8 cellular contexts compared by ENCODE assay signal in genomic region chr1:153967109-153967999, GRCh38. TPM values are rescaled to one million over a fixed set of nuclear protein-coding genes. Genes with fewer than 3 reads are reported as not detected.
DNase-seq lines count a peak whose midpoint lies in the region; ATAC-seq, FAIRE-seq and TF ChIP-seq lines count a peak whose summit lies in the region.

Gene CREB3L4 (plus strand): TSS chr1:153967902. CDS start chr1:153968526, 624 bp downstream.

- TF ChIP-seq CTCF in AG09309 (IDR thresholded peaks at IDR 0.05; ENCODE audit: control insufficient read depth, insufficient read depth, low read depth, low read length, missing control alignments) (peak; percentile 42), VCaP (conservative IDR thresholded peaks at IDR 0.05) (peak; percentile 54), bronchial epithelial cell (IDR thresholded peaks at IDR 0.05; ENCODE audit: insufficient read depth, low read length, severe bottlenecking) (peak; percentile 42), smooth muscle cell (IDR thresholded peaks at IDR 0.05; ENCODE audit: borderline replicate concordance, insufficient read depth, poor library complexity, severe bottlenecking) (peak; percentile 9)

- WGBS in smooth muscle cell (ENCODE audit: low lambda C conversion rate) = under 1% methylated on average over 60 of the region's 60 CpGs

- H4K20me1 ChIP-seq in smooth muscle cell (ENCODE audit: low read depth) = peaks cover 2% of the 10 kb centered on the region

- peaks cover 13% of the 10 kb centered on the region for H3F3A ChIP-seq in smooth muscle cell (ENCODE audit: low read depth)

- peak; percentile 73 for ATAC-seq in GM18907 (IDR thresholded peaks at IDR 0.05; ENCODE audit: unreplicated experiment)
- peak; percentile 52 for ATAC-seq in HG03139 (IDR thresholded peaks at IDR 0.05; ENCODE audit: unreplicated experiment)

- peak within 1 kb of the TSS; percentile 99 for H3K27ac ChIP-seq in VCaP
- H3K27ac ChIP-seq in smooth muscle cell (ENCODE audit: low read depth) = peak within 1 kb of the TSS; percentile 73

- peak within 1 kb of the TSS; percentile 65 for H2AFZ ChIP-seq in smooth muscle cell (ENCODE audit: low read depth)

- H3K4me1 ChIP-seq in smooth muscle cell (ENCODE audit: low read depth) = peaks cover 18% of the 10 kb centered on the region

- no peak for FAIRE-seq in bronchial epithelial cell (lab: Jason Lieb, UNC)

- H3K27me3 ChIP-seq in bronchial epithelial cell (ENCODE audit: control insufficient read depth, insufficient read depth, low read length) (no peaks in the 10 kb centered on the region), smooth muscle cell (ENCODE audit: low read depth) (no peaks in the 10 kb centered on the region)

- peak within 1 kb of the TSS; percentile 87 for H3K4me2 ChIP-seq in smooth muscle cell

- no peaks in the 10 kb centered on the region for H3K9me3 ChIP-seq in smooth muscle cell (replicated peaks; ENCODE audit: low read depth)

- peak within 1 kb of the TSS; percentile 62 for H3K4me3 ChIP-seq in AG09309 (ENCODE audit: control insufficient read depth, low read depth, low read length)
- H3K4me3 ChIP-seq in bronchial epithelial cell (ENCODE audit: low read depth, low read length) = peak within 1 kb of the TSS; percentile 57
- peak within 1 kb of the TSS; percentile 63 for H3K4me3 ChIP-seq in smooth muscle cell

- H3K79me2 ChIP-seq in smooth muscle cell (ENCODE audit: low read depth) = peaks cover 20% of the 10 kb centered on the region

- H3K9ac ChIP-seq in smooth muscle cell (ENCODE audit: low read depth) = peak within 1 kb of the TSS; percentile 55

- no peaks in the 10 kb centered on the region for H3K36me3 ChIP-seq in bronchial epithelial cell (ENCODE audit: control insufficient read depth, insufficient read depth, low read length)
- no peaks in the 10 kb centered on the region for H3K36me3 ChIP-seq in smooth muscle cell (ENCODE audit: low read depth)

- peak; percentile 89 for DNase-seq in AG09309 (ENCODE audit: low read depth)
- peak; percentile 95 for DNase-seq in NCI-H2196 (lab: John Stamatoyannopoulos, UW; ENCODE audit: unreplicated experiment)
- peak; percentile 97 for DNase-seq in bronchial epithelial cell (ENCODE audit: low read depth)
- DNase-seq in iPS-NIHi7 (ENCODE audit: extremely low spot score) = peak; percentile 89
- peak; percentile 80 for DNase-seq in smooth muscle cell (lab: John Stamatoyannopoulos, UW; ENCODE audit: unreplicated experiment)

RNA-seq across cellular contexts. Expression of gene CREB3L4, which starts in this region (rescaled TPM):
- total RNA-seq in bronchial epithelial cell = 4.6 and 7.1 TPM in 2 replicates
- total RNA-seq in smooth muscle cell = 13.0 and 14.9 TPM in 2 replicates
- polyA plus RNA-seq in smooth muscle cell = 9.0 and 13.2 TPM in 2 replicates

Comparison
In these comparisons a context has a peak if more than half of its experiments do, and no peak if none do; other contexts are left out.
1. Peak in every context shown above with its lines: DNase-seq, ATAC-seq, H3K4me3 ChIP-seq and H3K27ac ChIP-seq.